In genomic region chr9:137592767-137593166, GRCh38 we compare ENCODE assay signal across 19 cellular contexts. TPM values are rescaled to one million over a fixed set of nuclear protein-coding genes. Genes with fewer than 3 reads are reported as not detected.
DNase-seq lines count a peak whose midpoint lies in the region; TF ChIP-seq lines count a peak whose summit lies in the region.
"Had no signal": no experiment of that assay in that cellular context is flagged by ENCODE, and none has a peak within 500 bp of the region (broad histone marks: within the 10 kb centered on the region; RNA-seq: fewer than 3 reads in every experiment).

No MANE protein-coding gene starts in this region.

- no peak overlapping the region for H2AFZ ChIP-seq in osteoblast (ENCODE audit: low read length)

- H3K79me2 ChIP-seq in osteoblast (ENCODE audit: insufficient read depth, low read length): peaks cover 22% of the 10 kb centered on the region

- H4K20me1 ChIP-seq in osteoblast (ENCODE audit: insufficient read depth, low read length): peaks cover 13% of the 10 kb centered on the region

- TF ChIP-seq CTCF in LNCaP clone FGC (IDR thresholded peaks at IDR 0.05; ENCODE audit: control insufficient read depth, extremely low read depth, insufficient read depth) (no peak), osteoblast (IDR thresholded peaks at IDR 0.05; ENCODE audit: extremely low read depth, low read depth, low read length) (no peak)

- no peaks in the 10 kb centered on the region for H3K27me3 ChIP-seq in osteoblast (ENCODE audit: insufficient read depth, low read length)

- DNase-seq in NOMO-1 (lab: John Stamatoyannopoulos, UW; ENCODE audit: unreplicated experiment in 2 of 2): peak; percentile 34 to 43
- no peak for DNase-seq in NOMO-1 treated with dmso at 0.1 percent for 144 hours (lab: John Stamatoyannopoulos, UW; ENCODE audit: unreplicated experiment)
- DNase-seq in LNCaP clone FGC (ENCODE audit: low read depth): peak; percentile 81
- peak in 37 of 61 donors; percentile 15 to 83 (median 44) for DNase-seq in caudate nucleus (lab: John Stamatoyannopoulos, UW)
- peak; percentile 56 for DNase-seq in osteoblast (ENCODE audit: insufficient read length, low spot score, missing footprints)
- no peak for DNase-seq in NCI-H1417 treated with DMSO at 0.1 percent for 48 hours (lab: John Stamatoyannopoulos, UW)
- no peak for DNase-seq in SHP77 treated with DMSO at 0.1 percent for 48 hours (lab: John Stamatoyannopoulos, UW)
- DNase-seq in NK-92 treated with Interleukin-12 subunit alpha and Interleukin-12 subunit beta, amount 100 ng/mL, for 24 hours (lab: John Stamatoyannopoulos, UW): no peak
- DNase-seq: ACHN; activated gamma-delta T cell treated with Interleukin-2 at 50 U/mL for 16 hours; cortex of kidney; foreskin melanocyte; naive thymus-derived CD8-positive, alpha-beta T cell; NCI-H146; NCI-H69; stimulated activated CD4-positive, alpha-beta T cell treated with anti-CD3 and anti-CD28 coated beads, Interleukin-1b, Interleukin-23, amount 100 ng/mL, for 48 hours; T-helper 2 cell had no signal

- peaks cover 8% of the 10 kb centered on the region for H3K36me3 ChIP-seq in osteoblast (ENCODE audit: insufficient read depth, low read length)

- no peaks in the 10 kb centered on the region for H3K9me3 ChIP-seq in osteoblast (ENCODE audit: low read depth, low read length)

- peaks cover 9% of the 10 kb centered on the region for H3K4me1 ChIP-seq in osteoblast (ENCODE audit: insufficient read depth, low read length)

- H3K4me3 ChIP-seq in LNCaP clone FGC (ENCODE audit: low read depth, low read length) (peak overlapping the region; percentile 35), osteoblast (ENCODE audit: insufficient read depth, low read length) (no peak overlapping the region)
- H3K4me3 ChIP-seq: GM12878 had no signal

- H3K27ac ChIP-seq in caudate nucleus (ENCODE audit: low read depth, low read length) (peak overlapping the region; percentile 2), osteoblast (ENCODE audit: low read depth, low read length) (no peak overlapping the region)
- H3K27ac ChIP-seq: KMS-11 had no signal

- H3K4me2 ChIP-seq in osteoblast (ENCODE audit: insufficient read depth, low read length): no peak overlapping the region
- H3K4me2 ChIP-seq: KMS-11 had no signal

RNA-seq across cellular contexts. Expression of gene ZMYND19, which starts 2.5 kb away (rescaled TPM):
- total RNA-seq in osteoblast: 10.5 and 14.1 TPM in 2 replicates

RNA-seq across cellular contexts. Expression of gene ARRDC1, which starts 12.7 kb away (rescaled TPM):
- 11.9 and 15.0 TPM in 2 replicates for total RNA-seq in osteoblast

RNA-seq across cellular contexts. Expression of gene DPH7, which starts 14.0 kb away (rescaled TPM):
- total RNA-seq in osteoblast: 20.3 and 26.2 TPM in 2 replicates

RNA-seq across cellular contexts. Expression of gene EHMT1, which starts 26.0 kb away (rescaled TPM):
- 38.0 and 46.3 TPM in 2 replicates for total RNA-seq in osteoblast

RNA-seq across cellular contexts. Expression of gene MRPL41, which starts 41.1 kb away (rescaled TPM):
- total RNA-seq in osteoblast: 26.2 and 30.4 TPM in 2 replicates

Comparison
In these comparisons a context has a peak if more than half of its experiments do, and no peak if none do; other contexts are left out.
1. DNase-seq: peak in NOMO-1 (2 of 2), LNCaP clone FGC (single experiment), caudate nucleus (37 of 61) and osteoblast (single experiment); none in NOMO-1 treated with dmso at 0.1 percent for 144 hours (single experiment), NCI-H1417 treated with DMSO at 0.1 percent for 48 hours (single experiment), SHP77 treated with DMSO at 0.1 percent for 48 hours (single experiment) and NK-92 treated with Interleukin-12 subunit alpha and Interleukin-12 subunit beta, amount 100 ng/mL, for 24 hours (single experiment).